Comparison of ENCODE assay signal across 8 cellular contexts in the genomic region with DNA sequence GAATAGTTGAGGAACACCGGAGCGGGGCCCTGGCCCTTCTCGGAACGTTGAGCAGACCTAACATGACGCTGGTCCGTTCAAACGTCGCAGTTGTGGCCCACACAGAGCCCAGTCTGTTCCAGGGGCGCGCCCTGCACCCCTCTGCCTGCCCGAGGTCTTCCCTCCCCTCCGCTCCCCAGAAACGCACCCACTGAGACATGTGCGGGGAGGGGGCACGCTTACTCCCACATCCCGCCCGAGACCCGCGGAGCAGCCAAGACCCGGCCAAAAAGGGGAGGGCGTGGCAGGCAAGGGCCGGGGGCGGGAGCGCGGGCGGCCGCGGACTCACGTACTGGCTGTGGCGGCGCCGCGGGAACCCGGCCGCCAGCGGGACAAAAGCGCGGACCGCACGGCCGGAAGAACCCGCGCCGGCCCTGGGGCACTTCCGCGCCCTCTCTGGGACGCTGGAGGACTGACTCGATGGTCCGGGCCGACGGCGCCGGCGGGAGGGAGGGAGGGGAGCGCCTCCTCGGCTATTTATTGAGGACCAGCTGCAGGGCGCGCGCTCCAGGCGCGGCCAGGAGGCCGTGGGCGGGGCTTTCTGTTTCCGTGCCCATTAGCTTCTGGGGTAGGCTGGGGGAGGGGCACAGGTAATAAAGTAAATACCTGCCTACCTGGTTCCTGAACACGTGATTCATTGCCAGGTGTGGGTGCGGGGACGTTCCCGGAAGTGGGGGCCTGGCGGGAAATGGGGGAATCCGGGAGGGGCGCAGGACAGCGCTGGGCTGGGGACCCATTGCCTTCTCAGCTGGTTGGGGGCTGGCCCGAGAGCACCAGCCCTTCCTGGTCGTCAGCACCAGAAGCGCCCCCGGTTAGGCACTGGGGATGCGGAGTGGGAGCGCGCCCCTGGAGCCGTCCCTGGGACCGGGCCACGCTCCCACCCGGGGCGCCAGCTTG. TPM values are rescaled to one million over a fixed set of nuclear protein-coding genes. Genes with fewer than 3 reads are reported as not detected.
A peak's percentile ranks its signal among the peaks of the same experiment; 100 is the strongest.
DNase-seq lines count a peak whose midpoint lies in the region; ATAC-seq, FAIRE-seq and TF ChIP-seq lines count a peak whose summit lies in the region.

A gene (minus strand): TSS at position 390 of the 936 bp plus-strand sequence. CDS start 57 bp downstream, at position 333.

- peak; percentile 88 for ATAC-seq in GM21381 (IDR thresholded peaks at IDR 0.05; ENCODE audit: unreplicated experiment)
- ATAC-seq in activated CD8-positive, alpha-beta memory T cell treated with anti-CD3 and anti-CD28 coated beads, Interleukin-2, amount 10 ng/mL, durations not matched to agents 7 days and 5 days: peak; percentile 89

- peak; percentile 94 to 97 for DNase-seq in Caco-2
- DNase-seq in HTR-8/SVneo (ENCODE audit: insufficient read length, low spot score): peak; percentile 82
- DNase-seq in NT2/D1 (ENCODE audit: low read depth, low spot score): peak; percentile 81
- DNase-seq in activated CD8-positive, alpha-beta memory T cell treated with anti-CD3 and anti-CD28 coated beads, Interleukin-2, amount 10 ng/mL, durations not matched to agents 7 days and 5 days: peak; percentile 91
- DNase-seq in stimulated activated CD8-positive, alpha-beta memory T cell treated with anti-CD3 and anti-CD28 coated beads, Interleukin-15, amount 100 ng/mL, for 24 hours (ENCODE audit: low read depth): peak; percentile 71

- peak in 1 of 2 experiments; percentile 0 for TF ChIP-seq CTCF in Caco-2 (IDR thresholded peaks at IDR 0.05; ENCODE audit: insufficient read depth in 1 of 2, low read depth in 1 of 2, low read length in 1 of 2, severe bottlenecking in 1 of 2, unreplicated experiment in 1 of 2)

- CTCF ChIA-PET in Caco-2 (lab: Charles Lee): interaction anchor here (1.0 to 1.8 kb wide), 3 partner anchors 8 to 30 kb away, joined by 3 to 8 read pairs (median 4); no protein-coding TSS in a partner anchor
- CTCF ChIA-PET in activated CD8-positive, alpha-beta memory T cell treated with anti-CD3 and anti-CD28 coated beads, Interleukin-2, amount 10 ng/mL, durations not matched to agents 7 days and 5 days (lab: Charles Lee): interaction anchor here (0.8 to 2.0 kb wide), 8 partner anchors 9 to 142 kb away, joined by 3 to 12 read pairs (median 4); no protein-coding TSS in a partner anchor

- H3K4me3 ChIP-seq in Caco-2 (ENCODE audit: low read depth, low read length) (peak within 1 kb of the TSS; percentile 87), NT2/D1 (ENCODE audit: insufficient read length, low read depth) (peak within 1 kb of the TSS; percentile 78), endocrine pancreas (ENCODE audit: control insufficient read depth, insufficient read depth, low read length) (peak within 1 kb of the TSS; percentile 63), mesodermal cell (ENCODE audit: extremely low read depth, insufficient read depth, low read length, poor library complexity, severe bottlenecking) (peak within 1 kb of the TSS; percentile 90)

- peaks cover 18% of the 10 kb centered on the region for H3K36me3 Mint-ChIP-seq in Caco-2 (ENCODE audit: insufficient read depth, unreplicated experiment)
- H3K36me3 Mint-ChIP-seq in activated CD8-positive, alpha-beta memory T cell treated with anti-CD3 and anti-CD28 coated beads, Interleukin-2, amount 10 ng/mL, durations not matched to agents 7 days and 5 days: peaks cover 15% of the 10 kb centered on the region

- no peaks in the 10 kb centered on the region for H3K9me3 Mint-ChIP-seq in Caco-2 (ENCODE audit: unreplicated experiment)
- no peaks in the 10 kb centered on the region for H3K9me3 Mint-ChIP-seq in activated CD8-positive, alpha-beta memory T cell treated with anti-CD3 and anti-CD28 coated beads, Interleukin-2, amount 10 ng/mL, durations not matched to agents 7 days and 5 days (ENCODE audit: low read depth)

- peaks cover 27% of the 10 kb centered on the region for H3K4me1 Mint-ChIP-seq in Caco-2 (ENCODE audit: low read depth, unreplicated experiment)
- peaks cover 20% of the 10 kb centered on the region for H3K4me1 Mint-ChIP-seq in activated CD8-positive, alpha-beta memory T cell treated with anti-CD3 and anti-CD28 coated beads, Interleukin-2, amount 10 ng/mL, durations not matched to agents 7 days and 5 days

- intact Hi-C loops in Caco-2 (cut with micrococcal nuclease; ENCODE audit: unreplicated experiment): loop anchor here (1.0 to 5.0 kb wide), 6 partner anchors 30 to 324 kb away; no protein-coding TSS in a partner anchor

- H3K27ac ChIP-seq in mesodermal cell (ENCODE audit: low read depth, low read length, severe bottlenecking): peak within 1 kb of the TSS; percentile 81

- 0% methylated on average over 56 to 67 of the region's 84 CpGs for WGBS in mesodermal cell (ENCODE audit: insufficient coverage in 2 of 2), 2 experiments

- H3K9ac ChIP-seq in NT2/D1 (ENCODE audit: insufficient read length, low read depth) (peak within 1 kb of the TSS; percentile 92), endocrine pancreas (ENCODE audit: control insufficient read depth, insufficient read depth, low read length) (peak within 1 kb of the TSS; percentile 84)

- no peaks in the 10 kb centered on the region for H3K27me3 ChIP-seq in Caco-2 (replicated peaks; ENCODE audit: control insufficient read depth, insufficient read depth, low read length)
- H3K27me3 ChIP-seq in NT2/D1 (ENCODE audit: insufficient read depth, insufficient read length): no peaks in the 10 kb centered on the region
- no peaks in the 10 kb centered on the region for H3K27me3 ChIP-seq in endocrine pancreas (ENCODE audit: control insufficient read depth, insufficient read depth, low read length)

- H3K4me3 Mint-ChIP-seq in Caco-2 (ENCODE audit: unreplicated experiment): peak within 1 kb of the TSS; percentile 92
- H3K4me3 Mint-ChIP-seq in activated CD8-positive, alpha-beta memory T cell treated with anti-CD3 and anti-CD28 coated beads, Interleukin-2, amount 10 ng/mL, durations not matched to agents 7 days and 5 days: peak within 1 kb of the TSS; percentile 89

- H3K4me1 ChIP-seq in Caco-2: peaks cover 10% of the 10 kb centered on the region; the same call in 1 of the 2 replicates
- H3K4me1 ChIP-seq in NT2/D1 (ENCODE audit: insufficient read depth, insufficient read length): peaks cover 2% of the 10 kb centered on the region
- peaks cover 9% of the 10 kb centered on the region for H3K4me1 ChIP-seq in endocrine pancreas (ENCODE audit: control insufficient read depth, insufficient read depth, low read length)
- no peaks in the 10 kb centered on the region for H3K4me1 ChIP-seq in mesodermal cell (ENCODE audit: control insufficient read depth, insufficient read depth, low read length, poor library complexity, severe bottlenecking)

- FAIRE-seq in HTR-8/SVneo (lab: Jason Lieb, UNC): peak; percentile 9

- POLR2A ChIA-PET in Caco-2 (lab: Charles Lee): interaction anchor here (0.7 to 1.4 kb wide), 6 partner anchors 30 to 323 kb away, joined by 3 to 7 read pairs (median 4); a partner anchor contains a TSS

- H3K36me3 ChIP-seq in Caco-2 (ENCODE audit: control insufficient read depth, insufficient read depth, low read length) (no peaks in the 10 kb centered on the region; the same call in 1 of the 2 replicates), NT2/D1 (ENCODE audit: insufficient read depth, insufficient read length, low read length) (peaks cover 9% of the 10 kb centered on the region), endocrine pancreas (ENCODE audit: control insufficient read depth, insufficient read depth, low read length) (no peaks in the 10 kb centered on the region), mesodermal cell (ENCODE audit: control insufficient read depth, insufficient read depth, low read length) (peaks cover 14% of the 10 kb centered on the region)

- H3K9me3 ChIP-seq in Caco-2: no peaks in the 10 kb centered on the region
- H3K9me3 ChIP-seq in NT2/D1 (ENCODE audit: insufficient read depth, low read length): no peaks in the 10 kb centered on the region
- no peaks in the 10 kb centered on the region for H3K9me3 ChIP-seq in endocrine pancreas (ENCODE audit: control insufficient read depth, low read length)
- H3K9me3 ChIP-seq in mesodermal cell (ENCODE audit: control insufficient read depth, low read length): no peaks in the 10 kb centered on the region

- H3K27me3 Mint-ChIP-seq in Caco-2 (ENCODE audit: insufficient read depth, unreplicated experiment): no peaks in the 10 kb centered on the region
- peaks cover 6% of the 10 kb centered on the region for H3K27me3 Mint-ChIP-seq in activated CD8-positive, alpha-beta memory T cell treated with anti-CD3 and anti-CD28 coated beads, Interleukin-2, amount 10 ng/mL, durations not matched to agents 7 days and 5 days

- no TSS peak for BruUV-seq in Caco-2 (replicated peaks; lab: Mats Ljungman, UMichigan)

- H3K27ac Mint-ChIP-seq in Caco-2 (ENCODE audit: unreplicated experiment): peak within 1 kb of the TSS; percentile 87
- H3K27ac Mint-ChIP-seq in activated CD8-positive, alpha-beta memory T cell treated with anti-CD3 and anti-CD28 coated beads, Interleukin-2, amount 10 ng/mL, durations not matched to agents 7 days and 5 days: peak within 1 kb of the TSS; percentile 92

RNA-seq across cellular contexts. Expression of the gene that starts here (rescaled TPM):
- total RNA-seq in Caco-2 (2022): 34.4 and 35.9 TPM in 2 replicates
- total RNA-seq in activated CD8-positive, alpha-beta memory T cell treated with anti-CD3 and anti-CD28 coated beads, Interleukin-2, amount 10 ng/mL, durations not matched to agents 7 days and 5 days: 10 to 100 TPM; 23.2 to 25.2 TPM
- polyA plus RNA-seq in mesodermal cell (2013, experiment 1 of 2): 19.7 TPM
- polyA plus RNA-seq in mesodermal cell (2013, experiment 2 of 2): 28.6 TPM

Comparison
In these comparisons a context has a peak if more than half of its experiments do, and no peak if none do; other contexts are left out.
1. Peak in every context shown above with its lines: DNase-seq, ATAC-seq, H3K4me3 ChIP-seq and H3K27ac ChIP-seq.